ENCODE assay signal across 1 cellular context in the genomic region with DNA sequence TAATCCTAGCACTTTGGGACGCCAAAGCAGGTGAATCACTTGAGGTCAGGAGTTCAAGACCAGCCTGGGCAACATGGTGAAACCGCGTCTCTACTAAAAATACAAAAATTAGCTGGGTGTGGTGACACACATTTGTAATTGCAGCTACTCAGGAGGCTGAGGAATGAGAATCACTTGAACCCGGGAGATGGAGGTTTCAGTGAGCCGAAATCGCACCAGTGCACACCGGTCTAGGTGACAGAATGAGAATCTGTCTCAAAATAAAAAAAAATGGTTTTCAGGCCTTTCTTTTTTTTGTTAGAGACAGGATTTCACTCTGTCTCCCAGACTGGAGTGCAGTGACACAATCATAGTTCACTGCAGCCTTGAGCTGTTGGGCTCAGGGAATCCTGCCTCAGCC. TPM values are rescaled to one million over a fixed set of nuclear protein-coding genes. Genes with fewer than 3 reads are reported as not detected.
"Had no signal": no experiment of that assay in that cellular context is flagged by ENCODE, and none has a peak within 500 bp of the region (broad histone marks: within the 10 kb centered on the region; RNA-seq: fewer than 3 reads in every experiment).

No MANE protein-coding gene starts in this region.

RNA-seq across cellular contexts. Expression of a gene that starts 45.1 kb away (rescaled TPM):
- total RNA-seq: SJCRH30 had no signal
